Comparison of ENCODE assay signal across 8 cellular contexts in the genomic region with DNA sequence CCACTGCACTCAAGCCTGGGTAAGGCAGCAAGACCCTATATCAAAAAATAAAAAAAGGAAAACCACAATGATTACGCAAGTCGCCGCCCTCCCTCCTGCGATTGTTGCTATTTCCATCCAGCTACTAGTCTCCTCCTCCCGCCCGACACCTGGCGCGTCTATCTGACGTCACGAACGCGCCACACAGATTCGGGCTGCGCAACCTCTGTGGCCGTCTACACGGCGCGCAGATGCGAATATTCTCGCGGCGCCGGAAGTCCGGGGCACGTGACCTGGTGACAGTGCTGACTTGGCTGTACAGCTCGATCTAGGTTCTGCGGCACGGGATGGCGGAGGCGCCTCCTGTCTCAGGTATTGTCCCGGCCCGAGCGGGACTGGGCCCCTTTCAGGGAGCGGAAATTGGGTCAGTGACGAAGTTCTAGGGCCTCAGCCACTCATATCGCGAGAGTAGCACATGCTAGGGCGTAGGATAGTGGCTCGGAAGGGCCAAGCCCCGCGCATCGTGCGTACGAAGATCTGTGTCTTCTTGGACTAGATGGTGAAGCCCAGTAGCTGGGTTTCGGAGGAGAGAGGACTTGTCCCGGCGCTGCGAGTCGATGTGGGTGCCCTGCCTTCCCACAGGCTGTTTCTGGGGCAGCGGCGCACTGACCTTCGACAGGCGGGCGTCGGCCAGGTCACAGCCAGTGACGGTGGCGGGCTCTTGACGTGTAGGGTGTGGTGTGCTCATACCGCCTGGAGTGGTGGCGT. TPM values are rescaled to one million over a fixed set of nuclear protein-coding genes. Genes with fewer than 3 reads are reported as not detected.
A peak's percentile ranks its signal among the peaks of the same experiment; 100 is the strongest.
DNase-seq lines count a peak whose midpoint lies in the region; ATAC-seq and TF ChIP-seq lines count a peak whose summit lies in the region.

Gene NFX1, plus strand, starts transcription at position 270 of the 747 bp plus-strand sequence. Its CDS starts 57 bp downstream, at position 327.

- H3K9ac ChIP-seq in Karpas-422 (ENCODE audit: low read length) = peak within 1 kb of the TSS; percentile 83

- intact Hi-C loops in esophagus muscularis mucosa (cut with DNase I) = loop anchor here (5.0 kb wide), 1 partner anchor 37 kb away; no protein-coding TSS in a partner anchor

- peaks cover 51% of the 10 kb centered on the region for H3K79me2 ChIP-seq in Karpas-422 (ENCODE audit: low read length)

- peak within 1 kb of the TSS; percentile 78 for H3K4me3 ChIP-seq in Karpas-422 (ENCODE audit: low read length)
- peak within 1 kb of the TSS; percentile 78 to 89 (median 88) for H3K4me3 ChIP-seq in esophagus muscularis mucosa

- peak in 1 of 3 experiments; percentile 21 for TF ChIP-seq CTCF in esophagus muscularis mucosa (IDR thresholded peaks at IDR 0.05)

- H2AFZ ChIP-seq in Karpas-422 (ENCODE audit: low read length) = no peak within 1 kb of the TSS

- H4K20me1 ChIP-seq in Karpas-422 (ENCODE audit: insufficient read depth, low read depth, low read length) = no peaks in the 10 kb centered on the region

- H3K4me1 ChIP-seq in Karpas-422 (ENCODE audit: low read length) (peaks cover 58% of the 10 kb centered on the region), esophagus muscularis mucosa (peaks cover 46 to 68% (median 62%) of the 10 kb centered on the region in 4 donors)

- ATAC-seq in GM21825 (IDR thresholded peaks at IDR 0.05; ENCODE audit: unreplicated experiment) = peak; percentile 79

- H3K36me3 ChIP-seq in Karpas-422 (ENCODE audit: insufficient read depth, low read length) (peaks cover 18% of the 10 kb centered on the region; the same call in 1 of the 2 replicates), esophagus muscularis mucosa (peaks cover 2 to 36% (median 19%) of the 10 kb centered on the region in 4 donors)

- WGBS in esophagus muscularis mucosa = 0% methylated on average over 50 of the region's 60 CpGs

- peak; percentile 62 for TF ChIP-seq POLR2A in esophagus muscularis mucosa (IDR thresholded peaks at IDR 0.05; ENCODE audit: low read depth)

- H3K9me2 ChIP-seq in Karpas-422 (replicated peaks; ENCODE audit: insufficient read depth, low read length) = no peaks in the 10 kb centered on the region

- H3K9me3 ChIP-seq in Karpas-422 (ENCODE audit: low read length) = no peaks in the 10 kb centered on the region
- H3K9me3 ChIP-seq in esophagus muscularis mucosa = no peaks in the 10 kb centered on the region

- DNase-seq in DMS79 treated with DMSO at 0.1 percent for 48 hours (lab: John Stamatoyannopoulos, UW) (peak; percentile 94), Karpas-422 (peak; percentile 99), RKO (ENCODE audit: low spot score) (peak; percentile 97), activated T-helper 1 cell treated with Interleukin-2 at 50 U/mL for 16 hours (ENCODE audit: low read depth) (peak; percentile 98), esophagus muscularis mucosa (ENCODE audit: extremely low spot score) (peak; percentile 100), myocyte (ENCODE audit: low read depth) (peak; percentile 99)
- peak; percentile 97 for DNase-seq in stimulated activated CD8-positive, alpha-beta memory T cell treated with anti-CD3 and anti-CD28 coated beads, Interleukin-7, amount 100 ng/mL, for 48 hours (ENCODE audit: extremely low read depth in 1 of 2, low read depth in 1 of 2)

- H3K27me3 ChIP-seq in Karpas-422 (ENCODE audit: low read length) = no peaks in the 10 kb centered on the region
- no peaks in the 10 kb centered on the region for H3K27me3 ChIP-seq in esophagus muscularis mucosa

- H3K27ac ChIP-seq in Karpas-422 (ENCODE audit: low read length) (peak within 1 kb of the TSS; percentile 97), esophagus muscularis mucosa (replicated peaks in 1 of 4) (peak within 1 kb of the TSS; percentile 97 to 100 (median 99))

- peak; percentile 37 for TF ChIP-seq EP300 in esophagus muscularis mucosa (IDR thresholded peaks at IDR 0.05)

- H3K4me2 ChIP-seq in Karpas-422 (ENCODE audit: low read depth, low read length, poor library complexity, severe bottlenecking) = peak within 1 kb of the TSS; percentile 86

RNA-seq across cellular contexts. Expression of gene NFX1, which starts in this region (rescaled TPM):
- total RNA-seq in Karpas-422 (2014; rRNA removed; shearing (Covaris generic); ENCODE audit: low replicate concordance) = 30.7 and 51.4 TPM in 2 replicates
- 10 to 100 TPM; 32.1 to 49.4 (median 36.9) TPM for total RNA-seq in esophagus muscularis mucosa
- 29.8 and 37.0 TPM in 2 replicates for total RNA-seq in myocyte
- 23.9 TPM for polyA plus RNA-seq in myocyte (2012)

Comparison
In these comparisons a context has a peak if more than half of its experiments do, and no peak if none do; other contexts are left out.
1. Peak in every context shown above with its lines: DNase-seq, ATAC-seq, H3K4me3 ChIP-seq and H3K27ac ChIP-seq.